In the genomic region with DNA sequence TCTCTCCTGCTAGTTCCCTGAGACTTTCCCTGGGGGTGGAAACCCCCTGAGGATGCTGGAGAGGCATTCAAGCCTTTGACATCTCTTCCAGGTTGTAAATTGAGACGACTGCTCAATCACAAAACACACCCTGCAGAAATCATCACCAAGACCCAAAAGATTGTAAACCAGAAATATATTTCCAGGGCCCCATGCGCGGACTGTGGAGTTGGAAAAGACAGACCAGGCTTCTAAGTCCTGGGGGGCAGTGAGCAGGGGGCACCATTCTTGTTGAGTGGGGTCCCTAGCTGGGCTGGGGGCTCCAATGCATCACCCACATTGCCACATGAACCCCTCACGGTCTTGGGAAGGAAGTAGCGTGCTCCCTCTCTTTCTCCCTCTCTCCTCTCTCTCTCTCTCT, we compare ENCODE assay signal across 23 cellular contexts.
"Had no signal": no experiment of that assay in that cellular context is flagged by ENCODE, and none has a peak within 500 bp of the region (broad histone marks: within the 10 kb centered on the region; RNA-seq: fewer than 3 reads in every experiment).

No MANE protein-coding gene starts in this region.

- H3K27me3 ChIP-seq: brain microvascular endothelial cell, upper lobe of left lung, vagina had no signal

- H3K27ac ChIP-seq: brain microvascular endothelial cell, esophagus muscularis mucosa, foreskin keratinocyte, heart left ventricle, left lung, lower lobe of right lung, parathyroid adenoma, spleen, upper lobe of left lung, vagina had no signal

- ATAC-seq: activated CD4-positive, alpha-beta T cell treated with anti-CD3 and anti-CD28 coated beads for 36 hours; activated CD8-positive, alpha-beta T cell treated with anti-CD3 and anti-CD28 coated beads, Interleukin-2, amount 10 ng/mL, durations not matched to agents 7 days and 5 days; foreskin keratinocyte; heart left ventricle; left lung; lower lobe of right lung; mucosa of descending colon; right cardiac atrium had no signal

- H3K36me3 ChIP-seq: brain microvascular endothelial cell, esophagus muscularis mucosa, heart left ventricle, left lung, lower lobe of right lung, upper lobe of left lung, vagina had no signal

- H3K4me1 ChIP-seq: esophagus muscularis mucosa, foreskin keratinocyte, heart left ventricle, left lung, lower lobe of right lung, parathyroid adenoma, spleen, upper lobe of left lung, vagina had no signal

- H3K4me1 Mint-ChIP-seq: activated CD4-positive, alpha-beta T cell treated with anti-CD3 and anti-CD28 coated beads for 36 hours had no signal

- H3K4me3 ChIP-seq: esophagus muscularis mucosa, heart left ventricle, left lung, lower lobe of right lung, mucosa of descending colon, spleen, upper lobe of left lung, vagina had no signal

- H3K9me3 ChIP-seq: lower lobe of right lung, mucosa of descending colon, upper lobe of left lung, vagina had no signal

- H3K79me2 ChIP-seq: parathyroid adenoma had no signal

- H3K9me3 Mint-ChIP-seq: T-helper 2 cell treated with Interferon-gamma antibody and Interleukin-4, amounts not matched to agents 5 μg/mL and 100 μg/mL, for 36 hours had no signal

- H2AFZ ChIP-seq: parathyroid adenoma had no signal

- H3K27ac Mint-ChIP-seq: activated CD4-positive, alpha-beta T cell treated with anti-CD3 and anti-CD28 coated beads for 36 hours; activated CD8-positive, alpha-beta T cell treated with anti-CD3 and anti-CD28 coated beads, Interleukin-2, amount 10 ng/mL, durations not matched to agents 7 days and 5 days; T-helper 2 cell treated with Interferon-gamma antibody and Interleukin-4, amounts not matched to agents 5 μg/mL and 100 μg/mL, for 36 hours had no signal

- DNase-seq: activated CD4-positive, alpha-beta T cell treated with anti-CD3 and anti-CD28 coated beads for 36 hours; activated CD4-positive, CD25-positive, alpha-beta regulatory T cell; activated CD8-positive, alpha-beta T cell treated with anti-CD3 and anti-CD28 coated beads, Interleukin-2, amount 10 ng/mL, durations not matched to agents 7 days and 5 days; activated gamma-delta T cell treated with Interleukin-2 at 50 U/mL for 16 hours; activated naive CD4-positive, alpha-beta T cell treated with anti-CD3 and anti-CD28 coated beads, Interleukin-2, amount 50 U/mL, for 16 hours; amniotic stem cell; brain microvascular endothelial cell; cortex of kidney; foreskin keratinocyte; kidney glomerular epithelial cell; left lung; lower lobe of right lung; mucosa of descending colon; right cardiac atrium; spleen; stimulated activated naive CD4-positive, alpha-beta T cell; T-helper 1 cell; upper lobe of left lung had no signal

- H3K4me3 Mint-ChIP-seq: activated CD4-positive, alpha-beta T cell treated with anti-CD3 and anti-CD28 coated beads for 36 hours; activated CD8-positive, alpha-beta T cell treated with anti-CD3 and anti-CD28 coated beads, Interleukin-2, amount 10 ng/mL, durations not matched to agents 7 days and 5 days; T-helper 2 cell treated with Interferon-gamma antibody and Interleukin-4, amounts not matched to agents 5 μg/mL and 100 μg/mL, for 36 hours had no signal
